Comparison of ENCODE assay signal across 25 cellular contexts in genomic region chr5:32984851-32985250, GRCh38.
DNase-seq lines count a peak whose midpoint lies in the region; ATAC-seq and TF ChIP-seq lines count a peak whose summit lies in the region.
"Had no signal": no experiment of that assay in that cellular context is flagged by ENCODE, and none has a peak within 500 bp of the region (broad histone marks: within the 10 kb centered on the region; RNA-seq: fewer than 3 reads in every experiment).

No MANE protein-coding gene starts in this region.

- H3K9ac ChIP-seq in GM23248 (no peak overlapping the region), SK-N-SH (peak overlapping the region; percentile 64; the same call in 1 of the 2 replicates)

- H3K4me1 ChIP-seq in GM23248 (ENCODE audit: insufficient read depth) = peaks cover 12% of the 10 kb centered on the region
- peaks cover 0 to 11% of the 10 kb centered on the region in 2 experiments; a peak in 1 of 4 replicates for H3K4me1 ChIP-seq in SK-N-SH (ENCODE audit: control insufficient read depth in 1 of 2, insufficient read depth in 2 of 2, low read depth in 1 of 2, low read length in 1 of 2)
- H3K4me1 ChIP-seq in osteoblast (ENCODE audit: insufficient read depth, low read length) = peaks cover 15% of the 10 kb centered on the region

- no peak for ATAC-seq in GM19324 (IDR thresholded peaks at IDR 0.05; ENCODE audit: low FRiP score, unreplicated experiment)
- ATAC-seq: HepG2; natural killer cell; stimulated activated naive CD8-positive, alpha-beta T cell treated with anti-CD3 and anti-CD28 coated beads, Interleukin-15, Interleukin-2, amounts not matched to agents 100 U/mL and 50 U/mL, for 24 hours had no signal

- H3K79me2 ChIP-seq in GM23248 (ENCODE audit: insufficient read depth) = no peaks in the 10 kb centered on the region
- H3K79me2 ChIP-seq in SK-N-SH (ENCODE audit: insufficient read depth) = peaks cover 80% of the 10 kb centered on the region
- peaks cover 3% of the 10 kb centered on the region for H3K79me2 ChIP-seq in osteoblast (ENCODE audit: insufficient read depth, low read length)

- peaks cover 8% of the 10 kb centered on the region for H3K9me3 Mint-ChIP-seq in progenitor cell of endocrine pancreas (ENCODE audit: low read depth)

- H3K27ac ChIP-seq in GM23248 (peak overlapping the region; percentile 25), SK-N-SH (ENCODE audit: low read depth in 2 of 2, low read length in 1 of 2) (peak overlapping the region in 1 of 2 experiments; percentile 98; a peak in 2 of 4 replicates), epithelial cell of prostate (peak overlapping the region; percentile 41), osteoblast (ENCODE audit: low read depth, low read length) (peak overlapping the region; percentile 76)
- H3K27ac ChIP-seq: esophagus squamous epithelium had no signal

- no peaks in the 10 kb centered on the region for H3K36me3 Mint-ChIP-seq in progenitor cell of endocrine pancreas (ENCODE audit: insufficient read depth)
- H3K36me3 Mint-ChIP-seq: natural killer cell, type B pancreatic cell had no signal

- DNase-seq in GM23248 (peak; percentile 59), SK-N-SH (no peak), epithelial cell of prostate (ENCODE audit: low read depth, low spot score) (no peak), osteoblast (ENCODE audit: insufficient read length, low spot score, missing footprints) (peak; percentile 30), Ammon's horn (ENCODE audit: low spot score) (no peak), progenitor cell of endocrine pancreas (ENCODE audit: low spot score, unreplicated experiment) (no peak)
- DNase-seq in activated CD4-positive, alpha-beta T cell treated with anti-CD3 and anti-CD28 coated beads, Interleukin-2, amount 50 U/mL, for 4 hours = no peak
- DNase-seq: activated CD4-positive, alpha-beta T cell treated with anti-CD3 and anti-CD28 coated beads for 1 hour; effector CD4-positive, alpha-beta T cell; esophagus squamous epithelium; GOT3; hippocampal formation; islet precursor cell; MM.1S; natural killer cell; NCI-H1694 treated with DMSO at 0.1 percent for 48 hours; NCI-H2227 treated with DMSO at 0.1 percent for 48 hours; NCI-H82; OCI-M1; stimulated activated CD4-positive, alpha-beta T cell treated with anti-CD3 and anti-CD28 coated beads, Interleukin-2, amount 100 ng/mL, for 24 hours; stimulated activated naive CD8-positive, alpha-beta T cell treated with anti-CD3 and anti-CD28 coated beads, Interleukin-15, Interleukin-2, amounts not matched to agents 100 U/mL and 50 U/mL, for 24 hours; T1000 had no signal

- H4K20me1 ChIP-seq in GM23248 (ENCODE audit: insufficient read depth) (no peaks in the 10 kb centered on the region), SK-N-SH (ENCODE audit: insufficient read depth) (no peaks in the 10 kb centered on the region), osteoblast (ENCODE audit: insufficient read depth, low read length) (no peaks in the 10 kb centered on the region)

- in situ Hi-C loops in GM23248 (cut with MboI) = no loop called here

- TF ChIP-seq CTCF in SK-N-SH (IDR thresholded peaks at IDR 0.05) (no peak), osteoblast (IDR thresholded peaks at IDR 0.05; ENCODE audit: extremely low read depth, low read depth, low read length) (no peak), progenitor cell of endocrine pancreas (IDR thresholded peaks at IDR 0.05; ENCODE audit: unreplicated experiment) (no peak)

- CTCF ChIA-PET in SK-N-SH (lab: Yijun Ruan, JAX) = no interaction called here

- H3K9me2 ChIP-seq in GM23248 (ENCODE audit: insufficient read depth) (no peaks in the 10 kb centered on the region), SK-N-SH (no peaks in the 10 kb centered on the region)

- H3K9me3 ChIP-seq in GM23248 (ENCODE audit: low read depth) (no peaks in the 10 kb centered on the region), SK-N-SH (peaks cover 7% of the 10 kb centered on the region; the same call in 1 of the 2 replicates), osteoblast (ENCODE audit: low read depth, low read length) (no peaks in the 10 kb centered on the region)

- H3K4me2 ChIP-seq in GM23248 (ENCODE audit: unreplicated experiment) (no peak overlapping the region), SK-N-SH (peak overlapping the region; percentile 79), osteoblast (ENCODE audit: insufficient read depth, low read length) (peak overlapping the region; percentile 63)

- no peak overlapping the region for H3K4me3 Mint-ChIP-seq in progenitor cell of endocrine pancreas (ENCODE audit: low read depth)
- H3K4me3 Mint-ChIP-seq: natural killer cell, type B pancreatic cell had no signal

- no peak for TF ChIP-seq RAD21 in SK-N-SH (IDR thresholded peaks at IDR 0.05; ENCODE audit: low read length)

- H3F3A ChIP-seq in GM23248 (ENCODE audit: insufficient read depth) = no peaks in the 10 kb centered on the region
- H3F3A ChIP-seq in SK-N-SH (replicated peaks; ENCODE audit: insufficient read depth) = peaks cover 47% of the 10 kb centered on the region

- H3K27me3 ChIP-seq in GM23248 (replicated peaks; ENCODE audit: insufficient read depth) = no peaks in the 10 kb centered on the region
- H3K27me3 ChIP-seq in SK-N-SH (ENCODE audit: insufficient read depth) = no peaks in the 10 kb centered on the region
- H3K27me3 ChIP-seq in osteoblast (ENCODE audit: insufficient read depth, low read length) = no peaks in the 10 kb centered on the region
- H3K27me3 ChIP-seq: esophagus squamous epithelium had no signal

- no peaks in the 10 kb centered on the region for H3K4me1 Mint-ChIP-seq in progenitor cell of endocrine pancreas (ENCODE audit: low read depth)
- H3K4me1 Mint-ChIP-seq: natural killer cell had no signal

- peak in 1 of 2 experiments; percentile 38; a peak in 1 of 4 replicates for TF ChIP-seq EP300 in SK-N-SH (IDR thresholded peaks at IDR 0.05; ENCODE audit: borderline replicate concordance in 1 of 2, low read depth in 1 of 2, low read length in 1 of 2)

- 92 to 100% methylated on average over 2 of the region's 2 CpGs for WGBS in GM23248 (ENCODE audit: low coverage in 1 of 2, low lambda C conversion rate in 2 of 2, missing lambda C conversion rate in 2 of 2), 2 experiments
- WGBS in SK-N-SH (ENCODE audit: low lambda C conversion rate) = 8% methylated on average over 2 of the region's 2 CpGs

- POLR2A ChIA-PET in SK-N-SH (lab: Yijun Ruan, JAX) = no interaction called here

- H3K27ac Mint-ChIP-seq in progenitor cell of endocrine pancreas = no peak overlapping the region
- H3K27ac Mint-ChIP-seq: natural killer cell, type B pancreatic cell had no signal

- H3K27me3 Mint-ChIP-seq in progenitor cell of endocrine pancreas = no peaks in the 10 kb centered on the region

- H2AFZ ChIP-seq in GM23248 (peak overlapping the region; percentile 3; the same call in 1 of the 2 replicates), SK-N-SH (ENCODE audit: low read depth) (no peak overlapping the region), osteoblast (ENCODE audit: low read length) (peak overlapping the region; percentile 62)

- H3K4me3 ChIP-seq in GM23248 (no peak overlapping the region), SK-N-SH (ENCODE audit: low read depth in 2 of 2, low read length in 1 of 2) (peak overlapping the region in 1 of 2 experiments; percentile 28; a peak in 1 of 4 replicates), osteoblast (ENCODE audit: insufficient read depth, low read length) (peak overlapping the region; percentile 30)
- H3K4me3 ChIP-seq: esophagus squamous epithelium had no signal

- no peaks in the 10 kb centered on the region for H3K36me3 ChIP-seq in GM23248 (ENCODE audit: low read depth)
- H3K36me3 ChIP-seq in SK-N-SH (replicated peaks in 1 of 2; ENCODE audit: control insufficient read depth in 1 of 2, insufficient read depth in 2 of 2, low read length in 1 of 2) = peaks cover 0 to 39% of the 10 kb centered on the region in 2 experiments
- no peaks in the 10 kb centered on the region for H3K36me3 ChIP-seq in osteoblast (ENCODE audit: insufficient read depth, low read length)
- H3K36me3 ChIP-seq: esophagus squamous epithelium had no signal

TF ChIP-seq in SK-N-SH, 30 proteins besides CTCF, POLR2A, EP300 and RAD21 (continues in another document):
- TF ChIP-seq MEF2A (IDR thresholded peaks at IDR 0.05; ENCODE audit: borderline replicate concordance, low read depth) (peak; percentile 95), FOXJ3 (CRISPR knock-in tag; IDR thresholded peaks at IDR 0.05) (no peak), FOXM1 (IDR thresholded peaks at IDR 0.05; ENCODE audit: low read depth) (no peak), MXI1 (IDR thresholded peaks at IDR 0.05; ENCODE audit: low read depth, low read length) (no peak), EZH2phosphoT487 (IDR thresholded peaks at IDR 0.05; ENCODE audit: borderline replicate concordance, low read depth) (no peak), TAF1 (IDR thresholded peaks at IDR 0.05; ENCODE audit: borderline replicate concordance, low read depth, low read length) (no peak), REST (IDR thresholded peaks at IDR 0.05; ENCODE audit: low read depth, low read length) (no peak), FOSL2 (IDR thresholded peaks at IDR 0.05; ENCODE audit: borderline replicate concordance, low read depth) (peak; percentile 56; the same call in 1 of the 2 replicates), JUND (IDR thresholded peaks at IDR 0.05) (peak; percentile 65), ELF1 (IDR thresholded peaks at IDR 0.05) (no peak), RXRA (IDR thresholded peaks at IDR 0.05; ENCODE audit: borderline replicate concordance, low read depth) (0 out of 2 replicates have a peak, but pooled peaks have one; percentile 14)

Comparison
In these comparisons a context has a peak if more than half of its experiments do, and no peak if none do; other contexts are left out.
1. DNase-seq: peak in GM23248 (single experiment) and osteoblast (single experiment); none in SK-N-SH (single experiment), epithelial cell of prostate (single experiment), Ammon's horn (single experiment), progenitor cell of endocrine pancreas (single experiment) and activated CD4-positive, alpha-beta T cell treated with anti-CD3 and anti-CD28 coated beads, Interleukin-2, amount 50 U/mL, for 4 hours (0 of 2).